ENCODE assay signal across 12 cellular contexts in the genomic region with DNA sequence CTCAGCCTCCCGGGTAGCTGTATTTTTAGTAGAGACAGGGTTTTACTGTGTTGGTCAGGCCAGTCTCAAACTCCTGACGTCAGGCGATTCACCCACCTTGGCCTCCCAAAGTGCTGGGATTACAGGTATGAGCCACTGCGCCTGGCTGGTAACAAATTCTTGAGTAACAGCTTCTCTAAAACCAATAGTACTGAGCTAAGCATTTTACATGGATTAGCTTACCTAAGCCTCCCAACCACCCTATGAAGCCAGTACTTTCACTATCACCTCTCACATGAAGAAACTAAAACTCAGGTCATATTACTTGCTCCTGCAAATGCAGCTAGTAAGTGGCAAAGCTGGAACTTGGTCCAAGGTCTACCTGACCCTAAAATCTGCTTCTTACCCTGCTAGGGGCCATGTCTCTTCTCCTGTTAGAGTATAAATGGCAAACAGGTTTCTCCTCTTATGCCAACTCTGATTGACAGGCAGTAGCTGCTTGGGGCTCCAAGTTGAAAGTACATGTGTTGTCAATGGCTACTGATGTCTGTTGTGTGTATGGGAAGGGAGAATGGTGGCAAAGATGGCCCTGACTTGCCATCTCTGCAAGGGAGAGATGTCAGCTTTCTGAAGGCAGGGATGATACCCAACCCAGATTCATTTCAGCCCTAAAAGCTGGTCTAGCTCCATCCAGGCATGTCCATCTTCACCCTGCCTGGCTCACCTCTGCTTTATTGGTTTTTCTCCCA. TPM values are rescaled to one million over a fixed set of nuclear protein-coding genes. Genes with fewer than 3 reads are reported as not detected.
DNase-seq lines count a peak whose midpoint lies in the region; ATAC-seq and TF ChIP-seq lines count a peak whose summit lies in the region.
"Had no signal": no experiment of that assay in that cellular context is flagged by ENCODE, and none has a peak within 500 bp of the region (broad histone marks: within the 10 kb centered on the region; RNA-seq: fewer than 3 reads in every experiment).

No MANE protein-coding gene starts in this region.

- intact Hi-C loops in CD4-positive, alpha-beta memory T cell (cut with micrococcal nuclease) = no loop called here
- intact Hi-C loops in activated CD8-positive, alpha-beta T cell treated with anti-CD3 and anti-CD28 coated beads for 36 hours (cut with micrococcal nuclease) = no loop called here

- no peak for ATAC-seq in activated CD8-positive, alpha-beta T cell treated with anti-CD3 and anti-CD28 coated beads for 36 hours
- ATAC-seq in left lobe of liver (peak; percentile 13), GM18870 (IDR thresholded peaks at IDR 0.05; ENCODE audit: unreplicated experiment) (no peak), HG03159 (IDR thresholded peaks at IDR 0.05; ENCODE audit: unreplicated experiment) (no peak)

- peak overlapping the region in 5 of 8 donors; percentile 31 to 63 (median 54) for H3K4me3 Mint-ChIP-seq in CD4-positive, alpha-beta memory T cell
- no peak overlapping the region for H3K4me3 Mint-ChIP-seq in activated CD8-positive, alpha-beta T cell treated with anti-CD3 and anti-CD28 coated beads for 36 hours
- H3K4me3 Mint-ChIP-seq: dendritic cell treated with granulocyte-macrophage colony-stimulating factor and Interleukin-4, amounts not matched to agents 40 ng/mL and 50 ng/mL, for 4 days had no signal

- H3K4me3 ChIP-seq in CD4-positive, alpha-beta memory T cell (ENCODE audit: low read length in 2 of 2) = no peak overlapping the region
- H3K4me3 ChIP-seq in HUES6 (ENCODE audit: low read depth, low read length) (peak overlapping the region; percentile 4; the same call in 1 of the 2 replicates), right atrium auricular region (no peak overlapping the region)
- H3K4me3 ChIP-seq: sigmoid colon, testis had no signal

- H3K27ac Mint-ChIP-seq in CD4-positive, alpha-beta memory T cell = peak overlapping the region; percentile 25 to 95 (median 88)
- peak overlapping the region; percentile 92 for H3K27ac Mint-ChIP-seq in activated CD8-positive, alpha-beta T cell treated with anti-CD3 and anti-CD28 coated beads for 36 hours

- CTCF ChIA-PET in CD4-positive, alpha-beta memory T cell (lab: Charles Lee; ENCODE audit: partially characterized antibody) = interaction anchor here (0.9 to 16.8 kb wide), 11 partner anchors 12 to 199 kb away, joined by 3 to 254 read pairs (median 8); a partner anchor contains a TSS
- CTCF ChIA-PET in activated CD8-positive, alpha-beta T cell treated with anti-CD3 and anti-CD28 coated beads for 36 hours (lab: Charles Lee) = interaction anchor here (0.6 to 1.8 kb wide), 5 partner anchors 14 to 63 kb away, joined by 3 to 7 read pairs (median 5); no protein-coding TSS in a partner anchor

- H3K27me3 ChIP-seq in CD4-positive, alpha-beta memory T cell (ENCODE audit: insufficient read depth, low read length) = no peaks in the 10 kb centered on the region
- H3K27me3 ChIP-seq in HUES6 (ENCODE audit: control insufficient read depth, insufficient read depth, low read length) = peaks cover 5% of the 10 kb centered on the region; the same call in 1 of the 2 replicates
- no peaks in the 10 kb centered on the region for H3K27me3 ChIP-seq in right atrium auricular region
- H3K27me3 ChIP-seq: sigmoid colon, testis had no signal

- H3K9me3 ChIP-seq in CD4-positive, alpha-beta memory T cell (ENCODE audit: control insufficient read depth in 1 of 2, low read length in 2 of 2) = no peaks in the 10 kb centered on the region
- H3K9me3 ChIP-seq in HUES6 (ENCODE audit: control insufficient read depth, insufficient read depth, low read depth, low read length) (no peaks in the 10 kb centered on the region), right atrium auricular region (no peaks in the 10 kb centered on the region)
- H3K9me3 ChIP-seq: sigmoid colon, testis had no signal

- H3K27ac ChIP-seq in CD4-positive, alpha-beta memory T cell (ENCODE audit: low read depth, low read length) = peak overlapping the region; percentile 78
- H3K27ac ChIP-seq in HUES6 (ENCODE audit: low read depth, low read length) = peak overlapping the region; percentile 74
- H3K27ac ChIP-seq in right atrium auricular region = no peak overlapping the region
- H3K27ac ChIP-seq: sigmoid colon, testis had no signal

- POLR2A ChIA-PET in CD4-positive, alpha-beta memory T cell (lab: Charles Lee; ENCODE audit: partially characterized antibody) = interaction anchor here (1.0 to 74.5 kb wide), 7 partner anchors 9 to 202 kb away, joined by 3 to 5577 read pairs (median 9); a partner anchor contains a TSS
- POLR2A ChIA-PET in activated CD8-positive, alpha-beta T cell treated with anti-CD3 and anti-CD28 coated beads for 36 hours (lab: Charles Lee) = interaction anchor here (0.8 to 67.1 kb wide), 7 partner anchors 15 to 80 kb away, joined by 3 to 2439 read pairs (median 5); a partner anchor contains a TSS

- peaks cover 62% of the 10 kb centered on the region for H3K4me1 ChIP-seq in CD4-positive, alpha-beta memory T cell (ENCODE audit: insufficient read depth, low read length)
- H3K4me1 ChIP-seq in HUES6 (ENCODE audit: control insufficient read depth, insufficient read depth, low read length) (peaks cover 51% of the 10 kb centered on the region), right atrium auricular region (peaks cover 0 to 26% of the 10 kb centered on the region in 2 donors)

- no peaks in the 10 kb centered on the region for H3K27me3 Mint-ChIP-seq in CD4-positive, alpha-beta memory T cell
- H3K27me3 Mint-ChIP-seq in activated CD8-positive, alpha-beta T cell treated with anti-CD3 and anti-CD28 coated beads for 36 hours = no peaks in the 10 kb centered on the region
- H3K27me3 Mint-ChIP-seq: dendritic cell treated with granulocyte-macrophage colony-stimulating factor and Interleukin-4, amounts not matched to agents 40 ng/mL and 50 ng/mL, for 4 days had no signal

- TF ChIP-seq CTCF in activated CD8-positive, alpha-beta T cell treated with anti-CD3 and anti-CD28 coated beads for 36 hours (IDR thresholded peaks at IDR 0.05) = no peak
- TF ChIP-seq CTCF in right atrium auricular region (IDR thresholded peaks at IDR 0.05) = no peak

- no peaks in the 10 kb centered on the region for H3K9me3 Mint-ChIP-seq in CD4-positive, alpha-beta memory T cell
- no peaks in the 10 kb centered on the region for H3K9me3 Mint-ChIP-seq in activated CD8-positive, alpha-beta T cell treated with anti-CD3 and anti-CD28 coated beads for 36 hours
- H3K9me3 Mint-ChIP-seq: dendritic cell treated with granulocyte-macrophage colony-stimulating factor and Interleukin-4, amounts not matched to agents 40 ng/mL and 50 ng/mL, for 4 days had no signal

- peaks cover 23% of the 10 kb centered on the region for H3K36me3 ChIP-seq in CD4-positive, alpha-beta memory T cell (ENCODE audit: insufficient read depth, low read length)
- peaks cover 15% of the 10 kb centered on the region; the same call in 1 of the 2 replicates for H3K36me3 ChIP-seq in HUES6 (ENCODE audit: control insufficient read depth, insufficient read depth, low read length)
- H3K36me3 ChIP-seq in right atrium auricular region = no peaks in the 10 kb centered on the region

- DNase-seq in CD4-positive, alpha-beta memory T cell = peak in 1 of 5 donors; percentile 14
- DNase-seq in activated CD8-positive, alpha-beta T cell treated with anti-CD3 and anti-CD28 coated beads for 36 hours = no peak
- DNase-seq in left lobe of liver (ENCODE audit: low spot score) (no peak), right atrium auricular region (ENCODE audit: low spot score) (no peak)
- DNase-seq in stimulated activated CD4-positive, alpha-beta T cell treated with anti-CD3 and anti-CD28 coated beads, Interleukin-4, amount 100 ng/mL, for 1 hour = no peak
- DNase-seq: NCI-H446, sigmoid colon, testis had no signal

- H3K36me3 Mint-ChIP-seq in CD4-positive, alpha-beta memory T cell = peaks cover 14 to 56% of the 10 kb centered on the region in 2 donors
- H3K36me3 Mint-ChIP-seq in activated CD8-positive, alpha-beta T cell treated with anti-CD3 and anti-CD28 coated beads for 36 hours (ENCODE audit: low read depth) = peaks cover 78% of the 10 kb centered on the region

- H3K4me1 Mint-ChIP-seq in CD4-positive, alpha-beta memory T cell = peaks cover 44 to 68% (median 51%) of the 10 kb centered on the region in 4 donors
- H3K4me1 Mint-ChIP-seq in activated CD8-positive, alpha-beta T cell treated with anti-CD3 and anti-CD28 coated beads for 36 hours (ENCODE audit: low read depth) = peaks cover 70% of the 10 kb centered on the region

- peak overlapping the region; percentile 66 for H3K9ac ChIP-seq in HUES6 (ENCODE audit: low read length)

RNA-seq across cellular contexts. Expression of a gene that starts 4.0 kb away (rescaled TPM):
- 100 to 1,000 TPM; 194 to 201 TPM for total RNA-seq in CD4-positive, alpha-beta memory T cell
- polyA plus RNA-seq in CD4-positive, alpha-beta memory T cell = 10 to 100 TPM; 15.4 to 17.8 TPM
- total RNA-seq in activated CD8-positive, alpha-beta T cell treated with anti-CD3 and anti-CD28 coated beads for 36 hours = 100 to 1,000 TPM; 210 to 216 TPM
- total RNA-seq in left lobe of liver (2.4 TPM), right atrium auricular region (10 to 100 TPM; 11.9 to 13.9 TPM)

RNA-seq across cellular contexts. Expression of a gene that starts 30.2 kb away (rescaled TPM):
- 10 to 100 TPM; 46.4 to 59.0 TPM for total RNA-seq in CD4-positive, alpha-beta memory T cell
- 10 to 100 TPM; 23.1 to 25.7 TPM for polyA plus RNA-seq in CD4-positive, alpha-beta memory T cell
- 10 to 100 TPM; 52.3 to 55.3 TPM for total RNA-seq in activated CD8-positive, alpha-beta T cell treated with anti-CD3 and anti-CD28 coated beads for 36 hours
- total RNA-seq in left lobe of liver (44.4 TPM), right atrium auricular region (10 to 100 TPM; 12.8 to 13.9 TPM)

RNA-seq across cellular contexts. Expression of a gene that starts 53.7 kb away (rescaled TPM):
- 100 to 1,000 TPM; 174 to 181 TPM for total RNA-seq in CD4-positive, alpha-beta memory T cell
- 10 to 100 TPM in 1 of 2 donors, 1 to 10 TPM in 1; 7.8 to 14.4 TPM for polyA plus RNA-seq in CD4-positive, alpha-beta memory T cell
- total RNA-seq in activated CD8-positive, alpha-beta T cell treated with anti-CD3 and anti-CD28 coated beads for 36 hours = 100 to 1,000 TPM; 147 to 150 TPM
- total RNA-seq in left lobe of liver = 3.0 TPM
- 1 to 10 TPM; 2.0 to 3.0 TPM for total RNA-seq in right atrium auricular region

Comparison
In these comparisons a context has a peak if more than half of its experiments do, and no peak if none do; other contexts are left out.
1. H3K27ac ChIP-seq: peak in CD4-positive, alpha-beta memory T cell (single experiment) and HUES6 (single experiment); none in right atrium auricular region (0 of 2).
2. RNA of a gene that starts 4.0 kb away (total RNA-seq): 210 to 216 TPM in activated CD8-positive, alpha-beta T cell treated with anti-CD3 and anti-CD28 coated beads for 36 hours and 194 to 201 TPM in CD4-positive, alpha-beta memory T cell; 11.9 to 13.9 TPM in right atrium auricular region and 2.4 TPM in left lobe of liver (single experiment); every median in the first group is over 10 times any median in the second.
3. RNA of a gene that starts 53.7 kb away (total RNA-seq): 174 to 181 TPM in CD4-positive, alpha-beta memory T cell and 147 to 150 TPM in activated CD8-positive, alpha-beta T cell treated with anti-CD3 and anti-CD28 coated beads for 36 hours; 2.0 to 3.0 TPM in right atrium auricular region and 3.0 TPM in left lobe of liver (single experiment); every median in the first group is over 10 times any median in the second.